13 cellular contexts compared by ENCODE assay signal in the genomic region with DNA sequence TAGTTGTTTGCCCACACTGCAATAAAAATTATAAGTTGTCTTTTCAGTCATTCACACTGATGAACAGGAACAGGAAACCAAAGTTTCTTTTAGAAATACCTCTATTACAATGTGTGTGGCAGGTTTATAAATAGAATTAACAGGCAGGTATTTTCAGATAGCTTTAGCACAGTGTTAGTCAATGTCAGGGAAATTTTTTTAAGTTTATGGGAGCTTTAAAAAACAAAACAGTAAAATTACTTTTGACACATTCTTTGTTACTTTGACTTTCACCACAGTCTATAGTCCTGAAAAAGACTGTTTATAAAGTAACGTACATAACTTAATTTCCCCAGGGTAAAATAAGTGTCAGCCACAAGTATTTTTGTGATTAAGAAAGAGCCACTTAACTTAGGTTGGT. TPM values are rescaled to one million over a fixed set of nuclear protein-coding genes. Genes with fewer than 3 reads are reported as not detected.
A peak's percentile ranks its signal among the peaks of the same experiment; 100 is the strongest.
DNase-seq lines count a peak whose midpoint lies in the region; ATAC-seq and TF ChIP-seq lines count a peak whose summit lies in the region.
"Had no signal": no experiment of that assay in that cellular context is flagged by ENCODE, and none has a peak within 500 bp of the region (broad histone marks: within the 10 kb centered on the region; RNA-seq: fewer than 3 reads in every experiment).

No MANE protein-coding gene starts in this region.

- no peaks in the 10 kb centered on the region for H3K4me1 Mint-ChIP-seq in activated CD4-positive, alpha-beta memory T cell treated with anti-CD3 and anti-CD28 coated beads for 36 hours (ENCODE audit: low read depth)

- DNase-seq in activated CD4-positive, alpha-beta memory T cell treated with anti-CD3 and anti-CD28 coated beads for 36 hours = no peak
- DNase-seq in activated effector memory CD4-positive, alpha-beta T cell treated with Interleukin-2 at 50 U/mL for 16 hours = no peak
- DNase-seq in activated CD8-positive, alpha-beta memory T cell treated with anti-CD3 and anti-CD28 coated beads for 24 hours = no peak
- DNase-seq: CD4-positive, CD25-positive, alpha-beta regulatory T cell; lower lobe of right lung; RPMI8226 had no signal

- peak overlapping the region; percentile 7 for H3K4me3 ChIP-seq in OCI-LY1 (ENCODE audit: low read depth, low read length, poor library complexity, severe bottlenecking)
- H3K4me3 ChIP-seq: ascending aorta, lower lobe of right lung had no signal

- peaks cover 2% of the 10 kb centered on the region for H3K36me3 Mint-ChIP-seq in activated CD4-positive, alpha-beta memory T cell treated with anti-CD3 and anti-CD28 coated beads for 36 hours

- H3K27ac ChIP-seq in OCI-LY1 (ENCODE audit: low read depth, low read length, poor library complexity, severe bottlenecking) = peak overlapping the region; percentile 71
- H3K27ac ChIP-seq: ascending aorta, lower lobe of right lung had no signal

- H3K4me2 ChIP-seq in OCI-LY1 (ENCODE audit: low read length) = peak overlapping the region; percentile 48

- no peaks in the 10 kb centered on the region for H3K79me2 ChIP-seq in OCI-LY1 (ENCODE audit: insufficient read depth, low read length)

- no peaks in the 10 kb centered on the region for H3F3A ChIP-seq in OCI-LY1 (ENCODE audit: insufficient read depth, low read length)

- H3K27me3 ChIP-seq in OCI-LY1 (ENCODE audit: insufficient read depth, low read length) = no peaks in the 10 kb centered on the region
- H3K27me3 ChIP-seq: ascending aorta had no signal

- H3K27ac Mint-ChIP-seq in activated CD4-positive, alpha-beta memory T cell treated with anti-CD3 and anti-CD28 coated beads for 36 hours = no peak overlapping the region
- H3K27ac Mint-ChIP-seq: CD4-positive, CD25-positive, alpha-beta regulatory T cell had no signal

- no peaks in the 10 kb centered on the region for H4K20me1 ChIP-seq in OCI-LY1 (ENCODE audit: insufficient read depth, low read length)

- H3K9me2 ChIP-seq in OCI-LY1 (ENCODE audit: low read depth, low read length) = no peaks in the 10 kb centered on the region

- H3K9ac ChIP-seq in OCI-LY1 (ENCODE audit: low read length) = peak overlapping the region; percentile 46

- H3K4me1 ChIP-seq in OCI-LY1 (ENCODE audit: insufficient read depth, low read length, severe bottlenecking) = peaks cover 30% of the 10 kb centered on the region
- H3K4me1 ChIP-seq: ascending aorta, lower lobe of right lung had no signal

- POLR2A ChIA-PET in activated CD4-positive, alpha-beta memory T cell treated with anti-CD3 and anti-CD28 coated beads for 36 hours (lab: Charles Lee) = no interaction called here

- no peaks in the 10 kb centered on the region for H3K27me3 Mint-ChIP-seq in activated CD4-positive, alpha-beta memory T cell treated with anti-CD3 and anti-CD28 coated beads for 36 hours
- H3K27me3 Mint-ChIP-seq: CD4-positive, CD25-positive, alpha-beta regulatory T cell had no signal

- peaks cover 11% of the 10 kb centered on the region for H3K9me3 Mint-ChIP-seq in activated CD4-positive, alpha-beta memory T cell treated with anti-CD3 and anti-CD28 coated beads for 36 hours

- H2AFZ ChIP-seq in OCI-LY1 (ENCODE audit: low read length) = peak overlapping the region; percentile 6; the same call in 1 of the 2 replicates

- TF ChIP-seq CTCF in OCI-LY1 (IDR thresholded peaks at IDR 0.05; ENCODE audit: low read length) = no peak

- no peak overlapping the region for H3K4me3 Mint-ChIP-seq in activated CD4-positive, alpha-beta memory T cell treated with anti-CD3 and anti-CD28 coated beads for 36 hours
- H3K4me3 Mint-ChIP-seq: CD4-positive, CD25-positive, alpha-beta regulatory T cell had no signal

- no peaks in the 10 kb centered on the region for H3K36me3 ChIP-seq in OCI-LY1 (ENCODE audit: insufficient read depth, low read length)
- H3K36me3 ChIP-seq: ascending aorta, lower lobe of right lung had no signal

- ATAC-seq in GM18861 (IDR thresholded peaks at IDR 0.05; ENCODE audit: unreplicated experiment) (peak; percentile 91), GM21526 (IDR thresholded peaks at IDR 0.05; ENCODE audit: low FRiP score, unreplicated experiment) (peak; percentile 91), HG03064 (IDR thresholded peaks at IDR 0.05; ENCODE audit: low read depth, unreplicated experiment) (peak; percentile 92)
- no peak for ATAC-seq in activated CD4-positive, CD25-positive, alpha-beta regulatory T cell treated with anti-CD3 and anti-CD28 coated beads, Interleukin-2, amount 50 U/mL, for 24 hours
- ATAC-seq: HCT116, lower lobe of right lung had no signal

- CTCF ChIA-PET in activated CD4-positive, alpha-beta memory T cell treated with anti-CD3 and anti-CD28 coated beads for 36 hours (lab: Charles Lee) = no interaction called here

- peaks cover 6% of the 10 kb centered on the region; the same call in 1 of the 2 replicates for H3K9me3 ChIP-seq in OCI-LY1 (ENCODE audit: low read length)
- H3K9me3 ChIP-seq: ascending aorta, lower lobe of right lung had no signal

- intact Hi-C loops in activated CD4-positive, alpha-beta memory T cell treated with anti-CD3 and anti-CD28 coated beads for 36 hours (cut with micrococcal nuclease) = no loop called here

RNA-seq across cellular contexts. Expression of gene SERPINI1, which starts 38.1 kb away (rescaled TPM):
- 1 to 10 TPM; 2.3 to 3.0 TPM for total RNA-seq in activated CD4-positive, alpha-beta memory T cell treated with anti-CD3 and anti-CD28 coated beads for 36 hours

RNA-seq across cellular contexts. Expression of gene PDCD10, which starts 38.9 kb away (rescaled TPM):
- total RNA-seq in activated CD4-positive, alpha-beta memory T cell treated with anti-CD3 and anti-CD28 coated beads for 36 hours = 10 to 100 TPM; 75.4 to 81.1 TPM

Comparison
In these comparisons a context has a peak if more than half of its experiments do, and no peak if none do; other contexts are left out.
1. ATAC-seq: peak in GM18861 (single experiment), GM21526 (single experiment) and HG03064 (single experiment); none in activated CD4-positive, CD25-positive, alpha-beta regulatory T cell treated with anti-CD3 and anti-CD28 coated beads, Interleukin-2, amount 50 U/mL, for 24 hours (0 of 2).